In genomic region chr14:22599349-22599748, GRCh38 we compare ENCODE assay signal across 9 cellular contexts. TPM values are rescaled to one million over a fixed set of nuclear protein-coding genes. Genes with fewer than 3 reads are reported as not detected.
DNase-seq lines count a peak whose midpoint lies in the region; ATAC-seq lines count a peak whose summit lies in the region.
"Had no signal": no experiment of that assay in that cellular context is flagged by ENCODE, and none has a peak within 500 bp of the region (broad histone marks: within the 10 kb centered on the region; RNA-seq: fewer than 3 reads in every experiment).

No MANE protein-coding gene starts in this region.

- CTCF ChIA-PET in activated CD4-positive, alpha-beta memory T cell treated with anti-CD3 and anti-CD28 coated beads, Interleukin-2, amount 10 ng/mL, durations not matched to agents 7 days and 5 days (lab: Charles Lee): interaction anchor here (0.8 to 5.5 kb wide), 14 partner anchors 8 to 553 kb away, joined by 3 to 41 read pairs (median 5); partner anchors contain the start of genes DAD1, OR6J1 and OXA1L

- H3K9me3 ChIP-seq in right cardiac atrium (ENCODE audit: control insufficient read depth, low read length) (no peaks in the 10 kb centered on the region), skeletal muscle satellite cell (replicated peaks; ENCODE audit: low read length) (no peaks in the 10 kb centered on the region)

- peak overlapping the region; percentile 97 for H3K4me2 ChIP-seq in skeletal muscle satellite cell (ENCODE audit: low read length)

- H3K9me3 Mint-ChIP-seq in activated CD4-positive, alpha-beta memory T cell treated with anti-CD3 and anti-CD28 coated beads, Interleukin-2, amount 10 ng/mL, durations not matched to agents 7 days and 5 days: no peaks in the 10 kb centered on the region

- WGBS in right cardiac atrium: 89% methylated on average over 3 of the region's 3 CpGs

- H3K27ac ChIP-seq in right cardiac atrium (ENCODE audit: low read length): peak overlapping the region; percentile 49

- no peak for DNase-seq in H7
- DNase-seq in activated CD4-positive, alpha-beta memory T cell treated with anti-CD3 and anti-CD28 coated beads, Interleukin-2, amount 10 ng/mL, durations not matched to agents 7 days and 5 days: no peak
- no peak for DNase-seq in right cardiac atrium
- no peak for DNase-seq in dermis blood vessel endothelial cell
- DNase-seq in AML-193 (lab: John Stamatoyannopoulos, UW): no peak
- DNase-seq in amygdala (lab: John Stamatoyannopoulos, UW): no peak
- DNase-seq: activated CD4-positive, alpha-beta T cell treated with anti-CD3 and anti-CD28 coated beads for 1 hour had no signal

- intact Hi-C loops in right cardiac atrium (cut with DNase I): no loop called here

- no peaks in the 10 kb centered on the region for H3K27me3 ChIP-seq in H7 (ENCODE audit: control insufficient read depth, insufficient read depth, low read length)
- H3K27me3 ChIP-seq in right cardiac atrium (ENCODE audit: control insufficient read depth, insufficient read depth): no peaks in the 10 kb centered on the region
- peaks cover 4% of the 10 kb centered on the region for H3K27me3 ChIP-seq in skeletal muscle satellite cell (ENCODE audit: control insufficient read depth, insufficient read depth, low read length)

- no peak overlapping the region for H3K27ac Mint-ChIP-seq in activated CD4-positive, alpha-beta memory T cell treated with anti-CD3 and anti-CD28 coated beads, Interleukin-2, amount 10 ng/mL, durations not matched to agents 7 days and 5 days

- H3K27me3 Mint-ChIP-seq in activated CD4-positive, alpha-beta memory T cell treated with anti-CD3 and anti-CD28 coated beads, Interleukin-2, amount 10 ng/mL, durations not matched to agents 7 days and 5 days: peaks cover 7% of the 10 kb centered on the region

- H3K4me1 ChIP-seq in right cardiac atrium (ENCODE audit: control insufficient read depth, insufficient read depth, low read length) (peaks cover 6% of the 10 kb centered on the region), skeletal muscle satellite cell (ENCODE audit: control insufficient read depth, insufficient read depth, low read length) (peaks cover 25% of the 10 kb centered on the region)

- ATAC-seq in right cardiac atrium: no peak
- ATAC-seq in GM21576 (IDR thresholded peaks at IDR 0.05; ENCODE audit: unreplicated experiment): no peak

- H3K36me3 Mint-ChIP-seq in activated CD4-positive, alpha-beta memory T cell treated with anti-CD3 and anti-CD28 coated beads, Interleukin-2, amount 10 ng/mL, durations not matched to agents 7 days and 5 days (ENCODE audit: low read depth): peaks cover 38% of the 10 kb centered on the region

- H3K4me3 ChIP-seq in H7 (ENCODE audit: insufficient read depth, low read depth, low read length): peak overlapping the region; percentile 84
- H3K4me3 ChIP-seq in right cardiac atrium (ENCODE audit: low read length): peak overlapping the region; percentile 88
- peak overlapping the region; percentile 76 for H3K4me3 ChIP-seq in skeletal muscle satellite cell (ENCODE audit: low read length)

- H3K9ac ChIP-seq in skeletal muscle satellite cell (ENCODE audit: low read depth, low read length): peak overlapping the region; percentile 84

- H3K36me3 ChIP-seq in H7 (replicated peaks; ENCODE audit: control insufficient read depth, insufficient read depth, low read length) (peaks cover 17% of the 10 kb centered on the region), skeletal muscle satellite cell (ENCODE audit: insufficient read depth, low read length) (peaks cover 21% of the 10 kb centered on the region)

- peak overlapping the region; percentile 88 for H3K4me3 Mint-ChIP-seq in activated CD4-positive, alpha-beta memory T cell treated with anti-CD3 and anti-CD28 coated beads, Interleukin-2, amount 10 ng/mL, durations not matched to agents 7 days and 5 days

- POLR2A ChIA-PET in activated CD4-positive, alpha-beta memory T cell treated with anti-CD3 and anti-CD28 coated beads, Interleukin-2, amount 10 ng/mL, durations not matched to agents 7 days and 5 days (lab: Charles Lee): interaction anchor here (1.0 to 5.6 kb wide), 7 partner anchors 8 to 271 kb away, joined by 3 to 88 read pairs (median 4); partner anchors contain the start of genes DAD1 and OXA1L

- H3K4me1 Mint-ChIP-seq in activated CD4-positive, alpha-beta memory T cell treated with anti-CD3 and anti-CD28 coated beads, Interleukin-2, amount 10 ng/mL, durations not matched to agents 7 days and 5 days: peaks cover 25% of the 10 kb centered on the region

RNA-seq across cellular contexts. Expression of gene ABHD4, which starts 1.2 kb away (rescaled TPM):
- total RNA-seq in H7 (2014; rRNA removed; shearing (Covaris generic)): 28.4 and 29.6 TPM in 2 replicates
- total RNA-seq in activated CD4-positive, alpha-beta memory T cell treated with anti-CD3 and anti-CD28 coated beads, Interleukin-2, amount 10 ng/mL, durations not matched to agents 7 days and 5 days: 10 to 100 TPM; 16.7 to 20.7 TPM
- total RNA-seq in right cardiac atrium (10 to 100 TPM; 29.7 to 40.9 (median 36.9) TPM), dermis blood vessel endothelial cell (14.3 and 19.3 TPM in 2 replicates)
- polyA plus RNA-seq in right cardiac atrium: 20.3 TPM
- 8.6 and 11.6 TPM in 2 replicates for total RNA-seq in skeletal muscle satellite cell (2012; rRNA removed)

RNA-seq across cellular contexts. Expression of gene DAD1, which starts 10.3 kb away (rescaled TPM):
- 218 and 306 TPM in 2 replicates for total RNA-seq in H7 (2014; rRNA removed; shearing (Covaris generic))
- total RNA-seq in activated CD4-positive, alpha-beta memory T cell treated with anti-CD3 and anti-CD28 coated beads, Interleukin-2, amount 10 ng/mL, durations not matched to agents 7 days and 5 days: 100 to 1,000 TPM; 160 to 167 TPM
- 100 to 1,000 TPM; 122 to 168 (median 158) TPM for total RNA-seq in right cardiac atrium
- polyA plus RNA-seq in right cardiac atrium: 220 TPM
- 463 and 696 TPM in 2 replicates for total RNA-seq in skeletal muscle satellite cell (2012; rRNA removed)
- 270 and 389 TPM in 2 replicates for total RNA-seq in dermis blood vessel endothelial cell

RNA-seq across cellular contexts. Expression of gene OR6J1, which starts 44.8 kb away (rescaled TPM):
- not detected in 2 replicates for total RNA-seq in H7 (2014; rRNA removed; shearing (Covaris generic))
- total RNA-seq in activated CD4-positive, alpha-beta memory T cell treated with anti-CD3 and anti-CD28 coated beads, Interleukin-2, amount 10 ng/mL, durations not matched to agents 7 days and 5 days: not detected
- not detected for total RNA-seq in right cardiac atrium
- not detected for polyA plus RNA-seq in right cardiac atrium
- total RNA-seq in skeletal muscle satellite cell (2012; rRNA removed): not detected in 2 replicates
- not detected in 2 replicates for total RNA-seq in dermis blood vessel endothelial cell
